In genomic region chr12:107105410-107105703, GRCh38 we compare ENCODE assay signal across 7 cellular contexts.
"Had no signal": no experiment of that assay in that cellular context is flagged by ENCODE, and none has a peak within 500 bp of the region (broad histone marks: within the 10 kb centered on the region; RNA-seq: fewer than 3 reads in every experiment).

No MANE protein-coding gene starts in this region.

- H3K4me3 ChIP-seq: heart left ventricle, psoas muscle, right lobe of liver, tibial artery, upper lobe of left lung, uterus had no signal

- H3K27ac ChIP-seq: heart left ventricle, psoas muscle, right lobe of liver, tibial artery, upper lobe of left lung, uterus had no signal

- H3K36me3 ChIP-seq: heart left ventricle, right lobe of liver, tibial artery, upper lobe of left lung, uterus had no signal

- H3K27me3 ChIP-seq: heart left ventricle, right lobe of liver, tibial artery, upper lobe of left lung, uterus had no signal

- DNase-seq: foreskin melanocyte had no signal

- H3K9me3 ChIP-seq: heart left ventricle, psoas muscle, right lobe of liver, tibial artery, upper lobe of left lung, uterus had no signal

- H3K4me1 ChIP-seq: heart left ventricle, psoas muscle, upper lobe of left lung, uterus had no signal
